Comparison of ENCODE assay signal across 10 cellular contexts in the genomic region with DNA sequence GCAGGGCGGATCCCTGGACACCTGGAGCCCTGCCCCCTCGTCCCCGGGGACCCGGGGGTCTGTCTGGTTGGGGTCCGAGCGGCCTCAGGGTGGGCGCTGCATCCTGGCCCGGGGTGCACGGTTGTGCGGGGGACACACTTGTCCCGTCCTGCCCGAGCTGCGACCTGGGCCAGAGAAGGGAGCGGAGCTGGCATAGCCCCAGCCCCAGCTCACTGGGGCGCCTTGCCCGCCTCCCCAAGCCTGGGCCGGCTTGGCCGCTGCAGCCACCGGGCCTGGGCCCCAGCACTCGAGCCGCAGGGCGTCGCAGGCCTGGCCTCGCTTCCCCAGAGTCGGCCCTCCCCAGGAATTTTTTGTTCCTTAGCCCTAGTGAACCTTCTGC. TPM values are rescaled to one million over a fixed set of nuclear protein-coding genes. Genes with fewer than 3 reads are reported as not detected.
DNase-seq lines count a peak whose midpoint lies in the region; ATAC-seq and TF ChIP-seq lines count a peak whose summit lies in the region.
"Had no signal": no experiment of that assay in that cellular context is flagged by ENCODE, and none has a peak within 500 bp of the region (broad histone marks: within the 10 kb centered on the region; RNA-seq: fewer than 3 reads in every experiment).

No MANE protein-coding gene starts in this region.

- TF ChIP-seq EP300 in ovary (IDR thresholded peaks at IDR 0.05), result no peak

- H3K9me3 ChIP-seq in BLaER1 treated with 17β-estradiol and CSF1 and Interleukin-3, amounts not matched to agents 10 nM and 100 nM (replicated peaks in 1 of 11), result no peaks in the 10 kb centered on the region
- H3K9me3 ChIP-seq in T-helper 17 cell (ENCODE audit: control insufficient read depth, low read length, poor library complexity, severe bottlenecking), result no peaks in the 10 kb centered on the region
- no peaks in the 10 kb centered on the region for H3K9me3 ChIP-seq in cardiac muscle cell (ENCODE audit: low read depth)
- H3K9me3 ChIP-seq in ovary, result no peaks in the 10 kb centered on the region

- H3K9ac ChIP-seq in BLaER1 treated with 17β-estradiol and CSF1 and Interleukin-3, amounts not matched to agents 10 nM and 100 nM, result peak overlapping the region; percentile 15 to 80 (median 65); a peak in 21 of 22 replicates

- no peak for TF ChIP-seq POLR2A in ovary (IDR thresholded peaks at IDR 0.05)

- peaks cover 0 to 96% (median 56%) of the 10 kb centered on the region in 11 experiments; a peak in 19 of 22 replicates for H4K20me1 ChIP-seq in BLaER1 treated with 17β-estradiol and CSF1 and Interleukin-3, amounts not matched to agents 10 nM and 100 nM

- TF ChIP-seq CTCF in cardiac muscle cell (IDR thresholded peaks at IDR 0.05; ENCODE audit: low read depth, low read length) (no peak), ovary (IDR thresholded peaks at IDR 0.05) (no peak)

- 10 to 16% (median 13%) methylated on average over 20 to 25 of the region's 25 CpGs for WGBS in ovary, 3 donors

- peaks cover 4 to 15% (median 7%) of the 10 kb centered on the region in 10 experiments; a peak in 17 of 20 replicates for H3K4me1 ChIP-seq in BLaER1 treated with 17β-estradiol and CSF1 and Interleukin-3, amounts not matched to agents 10 nM and 100 nM
- H3K4me1 ChIP-seq in cardiac muscle cell (ENCODE audit: low read depth), result peaks cover 14% of the 10 kb centered on the region
- H3K4me1 ChIP-seq in ovary (ENCODE audit: insufficient read depth), result peaks cover 6% of the 10 kb centered on the region

- H3K4me2 ChIP-seq in BLaER1 treated with 17β-estradiol and CSF1 and Interleukin-3, amounts not matched to agents 10 nM and 100 nM, result peak overlapping the region; percentile 89 to 100 (median 99)

- peaks cover 13% of the 10 kb centered on the region for H3K4me1 Mint-ChIP-seq in T-helper 17 cell

- ATAC-seq in T-helper 17 cell, result no peak
- no peak for ATAC-seq in GM18519 (IDR thresholded peaks at IDR 0.05; ENCODE audit: low FRiP score, unreplicated experiment)

- H3K27me3 Mint-ChIP-seq in T-helper 17 cell, result no peaks in the 10 kb centered on the region

- intact Hi-C loops in ovary (cut with DNase I), result loop anchor here in 3 of 4 donors (10.0 kb wide), 4 partner anchors 1124 to 1684 kb away; a partner anchor contains a TSS

- no peak overlapping the region for H3K27ac ChIP-seq in BLaER1 treated with 17β-estradiol and CSF1 and Interleukin-3, amounts not matched to agents 10 nM and 100 nM
- H3K27ac ChIP-seq in cardiac muscle cell, result no peak overlapping the region
- no peak overlapping the region for H3K27ac ChIP-seq in ovary

- no peak overlapping the region for H3K27ac Mint-ChIP-seq in T-helper 17 cell
- H3K27ac Mint-ChIP-seq: activated CD8-positive, alpha-beta T cell treated with anti-CD3 and anti-CD28 coated beads for 36 hours had no signal

- H3K27me3 ChIP-seq in BLaER1 treated with 17β-estradiol and CSF1 and Interleukin-3, amounts not matched to agents 10 nM and 100 nM, result peaks cover 0 to 7% (median 6%) of the 10 kb centered on the region in 11 experiments; a peak in 12 of 22 replicates
- no peaks in the 10 kb centered on the region for H3K27me3 ChIP-seq in cardiac muscle cell
- no peaks in the 10 kb centered on the region for H3K27me3 ChIP-seq in ovary

- H3K36me3 Mint-ChIP-seq in T-helper 17 cell (ENCODE audit: low read depth), result peaks cover 2% of the 10 kb centered on the region

- H3K4me3 Mint-ChIP-seq in T-helper 17 cell, result peak overlapping the region; percentile 80

- DNase-seq in T-helper 17 cell (no peak), cardiac muscle cell (ENCODE audit: low read depth in 1 of 2, low spot score in 1 of 2) (no peak), ovary (no peak), NCI-H1694 (lab: John Stamatoyannopoulos, UW) (no peak), HPDE6-E6E7 (ENCODE audit: extremely low spot score) (no peak)
- no peak for DNase-seq in stimulated activated CD4-positive, alpha-beta T cell treated with anti-CD3 and anti-CD28 coated beads, Interleukin-4, amount 100 ng/mL, for 1 hour
- DNase-seq: DND-41 had no signal

- peak overlapping the region; percentile 53 to 72 (median 58) for H3K4me3 ChIP-seq in BLaER1 treated with 17β-estradiol and CSF1 and Interleukin-3, amounts not matched to agents 10 nM and 100 nM
- H3K4me3 ChIP-seq in cardiac muscle cell (peak overlapping the region; percentile 53), ovary (peak overlapping the region; percentile 43)

- H3K36me3 ChIP-seq in BLaER1 treated with 17β-estradiol and CSF1 and Interleukin-3, amounts not matched to agents 10 nM and 100 nM, result peaks cover under 1 to 25% (median 19%) of the 10 kb centered on the region in 11 experiments; a peak in 20 of 22 replicates
- H3K36me3 ChIP-seq in cardiac muscle cell (no peaks in the 10 kb centered on the region), ovary (no peaks in the 10 kb centered on the region)

RNA-seq across cellular contexts. Expression of a gene that starts 54.5 kb away (rescaled TPM):
- 10 to 100 TPM; 31.5 to 39.9 TPM for total RNA-seq in T-helper 17 cell
- total RNA-seq in cardiac muscle cell, result 71.3 and 86.3 TPM in 2 replicates
- 109 and 168 TPM in 2 replicates for polyA plus RNA-seq in cardiac muscle cell
- total RNA-seq in ovary, result 10 to 100 TPM; 25.5 to 62.3 (median 46.1) TPM
- polyA plus RNA-seq in ovary, result 10 to 100 TPM; 36.2 to 58.3 TPM
